ENCODE assay signal across 13 cellular contexts in the genomic region with DNA sequence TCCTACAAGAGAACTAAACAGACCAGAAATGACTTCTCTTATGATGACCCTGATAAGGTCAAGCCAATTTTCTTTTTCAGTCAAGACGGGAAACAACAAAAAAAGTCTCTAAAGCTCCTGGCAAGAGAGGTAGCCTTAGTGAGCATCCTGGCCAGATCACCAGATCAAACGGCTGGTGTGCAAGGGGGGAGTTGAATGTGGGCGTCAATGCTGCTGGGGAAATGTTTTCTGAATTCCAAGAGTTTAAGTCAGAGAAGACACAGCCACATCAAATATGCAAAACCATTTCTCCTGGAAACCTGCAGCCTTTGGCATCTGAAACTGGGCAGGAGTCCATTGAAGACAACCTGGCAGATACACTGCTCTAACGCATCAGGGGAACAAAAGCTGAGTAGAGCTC. TPM values are rescaled to one million over a fixed set of nuclear protein-coding genes. Genes with fewer than 3 reads are reported as not detected.
DNase-seq lines count a peak whose midpoint lies in the region; ATAC-seq and TF ChIP-seq lines count a peak whose summit lies in the region.
"Had no signal": no experiment of that assay in that cellular context is flagged by ENCODE, and none has a peak within 500 bp of the region (broad histone marks: within the 10 kb centered on the region; RNA-seq: fewer than 3 reads in every experiment).

No MANE protein-coding gene starts in this region.

- BruUV-seq in PC-3 (replicated peaks; lab: Mats Ljungman, UMichigan) = no TSS peak

- H3K9me3 ChIP-seq in PC-3 (ENCODE audit: low read length) = no peaks in the 10 kb centered on the region

- DNase-seq in EH (ENCODE audit: low read depth) = peak; percentile 90
- DNase-seq in PC-3 = peak; percentile 62
- DNase-seq in dedifferentiated amniotic fluid mesenchymal stem cell (ENCODE audit: extremely low spot score) = peak; percentile 70
- no peak for DNase-seq in omental fat pad (ENCODE audit: low spot score)
- no peak for DNase-seq in posterior vena cava (ENCODE audit: low spot score)
- no peak for DNase-seq in OCI-M1 (lab: John Stamatoyannopoulos, UW)
- no peak for DNase-seq in ecto neural progenitor cell (ENCODE audit: low spot score)
- no peak for DNase-seq in NCI-H2227 (lab: John Stamatoyannopoulos, UW; ENCODE audit: unreplicated experiment)
- DNase-seq: activated CD8-positive, alpha-beta memory T cell treated with anti-CD3 and anti-CD28 coated beads, Interleukin-2, amount 10 ng/mL, durations not matched to agents 7 days and 5 days; NCI-H2107; stimulated activated naive CD4-positive, alpha-beta T cell had no signal

- intact Hi-C loops in PC-3 (cut with micrococcal nuclease) (no loop called here), posterior vena cava (cut with DNase I) (no loop called here)

- H4K20me1 ChIP-seq in PC-3 (ENCODE audit: low read length) = no peaks in the 10 kb centered on the region

- no peak overlapping the region for H3K9ac ChIP-seq in PC-3 (ENCODE audit: low read length)

- CTCF ChIA-PET in PC-3 (lab: Charles Lee) = interaction anchor here (0.7 kb wide), 2 partner anchors 83 to 154 kb away, joined by 3 to 6 read pairs; no protein-coding TSS in a partner anchor

- H2AFZ ChIP-seq in PC-3 (ENCODE audit: low read length) = no peak overlapping the region

- ATAC-seq in PC-3 (peak; percentile 68), omental fat pad (ENCODE audit: low FRiP score) (peak; percentile 87)
- ATAC-seq: activated CD8-positive, alpha-beta memory T cell treated with anti-CD3 and anti-CD28 coated beads, Interleukin-2, amount 10 ng/mL, durations not matched to agents 7 days and 5 days; sciatic nerve had no signal

- H3F3A ChIP-seq in PC-3 (ENCODE audit: low read length, unreplicated experiment) = peaks cover 5% of the 10 kb centered on the region

- H3K79me2 ChIP-seq in PC-3 (ENCODE audit: low read length) = no peaks in the 10 kb centered on the region

- no peaks in the 10 kb centered on the region for H3K9me2 ChIP-seq in PC-3 (replicated peaks; ENCODE audit: low read length)

- no peaks in the 10 kb centered on the region for H3K27me3 ChIP-seq in PC-3 (ENCODE audit: low read length)

- TF ChIP-seq CTCF in PC-3 (conservative IDR thresholded peaks at IDR 0.05; ENCODE audit: low read depth, low read length) = no peak
- no peak for TF ChIP-seq CTCF in omental fat pad (IDR thresholded peaks at IDR 0.05)

- peaks cover 16% of the 10 kb centered on the region for H3K4me1 ChIP-seq in PC-3 (ENCODE audit: insufficient read depth, low read length)

- H3K27ac ChIP-seq in PC-3 (ENCODE audit: low read length) = no peak overlapping the region

- H3K36me3 ChIP-seq in PC-3 (ENCODE audit: low read depth, low read length) = peaks cover 74% of the 10 kb centered on the region

- POLR2A ChIA-PET in PC-3 (lab: Charles Lee; ENCODE audit: unreplicated experiment) = interaction anchor here (0.8 kb wide), 1 partner anchor 83 kb away, joined by 4 read pairs; no protein-coding TSS in a partner anchor

- H3K4me2 ChIP-seq in PC-3 (ENCODE audit: low read length) = no peak overlapping the region

- H3K4me3 ChIP-seq in PC-3 (ENCODE audit: low read length) = no peak overlapping the region
- H3K4me3 ChIP-seq: coronary artery had no signal

RNA-seq across cellular contexts. Expression of gene SELPLG, which starts 16.0 kb away (rescaled TPM):
- total RNA-seq in PC-3 (2014; rRNA removed) (0.63 and 0.73 TPM in 2 replicates), omental fat pad (10 to 100 TPM; 12.4 to 45.6 (median 18.3) TPM), posterior vena cava (10 to 100 TPM in 1 of 2 donors, 1 to 10 TPM in 1; 5.1 to 14.4 TPM)

RNA-seq across cellular contexts. Expression of gene TMEM119, which starts 51.8 kb away (rescaled TPM):
- not detected in 2 replicates for total RNA-seq in PC-3 (2014; rRNA removed)
- 10 to 100 TPM in 2 of 4 donors, 1 to 10 TPM in 2; 3.1 to 28.8 (median 8.8) TPM for total RNA-seq in omental fat pad
- 10 to 100 TPM; 12.7 to 72.5 TPM for total RNA-seq in posterior vena cava

Comparison
In these comparisons a context has a peak if more than half of its experiments do, and no peak if none do; other contexts are left out.
1. DNase-seq: peak in EH (single experiment), PC-3 (single experiment) and dedifferentiated amniotic fluid mesenchymal stem cell (single experiment); none in omental fat pad (single experiment), posterior vena cava (single experiment), OCI-M1 (single experiment), ecto neural progenitor cell (single experiment) and NCI-H2227 (single experiment).